19 cellular contexts compared by ENCODE assay signal in genomic region chr20:51371720-51372119, GRCh38.
DNase-seq lines count a peak whose midpoint lies in the region; ATAC-seq, FAIRE-seq and TF ChIP-seq lines count a peak whose summit lies in the region.
"Had no signal": no experiment of that assay in that cellular context is flagged by ENCODE, and none has a peak within 500 bp of the region (broad histone marks: within the 10 kb centered on the region; RNA-seq: fewer than 3 reads in every experiment).

No MANE protein-coding gene starts in this region.

- TF ChIP-seq CTCF in IMR-90 (conservative IDR thresholded peaks at IDR 0.05; ENCODE audit: low read depth, low read length) (no peak), astrocyte (IDR thresholded peaks at IDR 0.05; ENCODE audit: insufficient read depth, low read depth, low read length) (no peak)

- DNase-seq in IMR-90 (no peak), astrocyte (ENCODE audit: low read depth) (no peak), urothelium cell line (ENCODE audit: low spot score) (no peak), AG08395 (ENCODE audit: low spot score) (no peak), dermis blood vessel endothelial cell (no peak)
- DNase-seq in central memory CD8-positive, alpha-beta T cell (ENCODE audit: low spot score in 2 of 2) = no peak
- no peak for DNase-seq in activated naive CD8-positive, alpha-beta T cell treated with anti-CD3 and anti-CD28 coated beads, Interleukin-2, amount 50 U/mL, for 24 hours
- DNase-seq: DMS 273 treated with DMSO at 0.1 percent for 48 hours had no signal

- H3K14ac ChIP-seq in IMR-90 (replicated peaks; ENCODE audit: low read depth, low read length) = no peak overlapping the region

- H3K27me3 Mint-ChIP-seq in astrocyte (ENCODE audit: low read depth, unreplicated experiment) = no peaks in the 10 kb centered on the region
- H3K27me3 Mint-ChIP-seq in central memory CD8-positive, alpha-beta T cell = no peaks in the 10 kb centered on the region
- peaks cover 1% of the 10 kb centered on the region for H3K27me3 Mint-ChIP-seq in activated naive CD8-positive, alpha-beta T cell treated with anti-CD3 and anti-CD28 coated beads, Interleukin-2, amount 50 U/mL, for 24 hours
- H3K27me3 Mint-ChIP-seq: CD4-positive, alpha-beta T cell had no signal

- H3K4ac ChIP-seq in IMR-90 (ENCODE audit: low read depth, low read length) = peak overlapping the region; percentile 71

- peaks cover 2% of the 10 kb centered on the region for H4K20me1 ChIP-seq in IMR-90 (ENCODE audit: insufficient read depth, low read length)
- no peaks in the 10 kb centered on the region for H4K20me1 ChIP-seq in astrocyte (ENCODE audit: insufficient read depth, low read length)
- H4K20me1 ChIP-seq: BLaER1 treated with 17β-estradiol and CSF1 and Interleukin-3, amounts not matched to agents 10 nM and 100 nM had no signal

- FAIRE-seq in astrocyte (lab: Jason Lieb, UNC) = no peak
- FAIRE-seq in urothelium cell line (lab: Jason Lieb, UNC) = peak; percentile 23
- FAIRE-seq: D721Med, H54 had no signal

- intact Hi-C loops in IMR-90 (cut with micrococcal nuclease) = loop anchor here (1.0 to 5.0 kb wide), 4 partner anchors 224 to 711 kb away; no protein-coding TSS in a partner anchor

- H3K9me3 ChIP-seq in IMR-90 (ENCODE audit: control insufficient read depth, insufficient read depth, low read length) (no peaks in the 10 kb centered on the region), astrocyte (ENCODE audit: insufficient read depth, low read depth, low read length) (no peaks in the 10 kb centered on the region)
- H3K9me3 ChIP-seq: BE2C; BLaER1 treated with 17β-estradiol and CSF1 and Interleukin-3, amounts not matched to agents 10 nM and 100 nM; HAP-1 had no signal

- H2BK15ac ChIP-seq in IMR-90 (ENCODE audit: low read depth, low read length) = no peak overlapping the region

- H4K5ac ChIP-seq in IMR-90 (ENCODE audit: low read depth, low read length) = no peak overlapping the region

- POLR2A ChIA-PET in IMR-90 (lab: Charles Lee; ENCODE audit: unreplicated experiment) = no interaction called here

- H3K56ac ChIP-seq in IMR-90 (ENCODE audit: extremely low read depth, insufficient read depth, low read length) = no peak overlapping the region

- CTCF ChIA-PET in IMR-90 (lab: Yijun Ruan, JAX) = interaction anchor here (1.0 to 1.4 kb wide), 2 partner anchors 249 to 711 kb away, joined by 3 to 6 read pairs; no protein-coding TSS in a partner anchor

- H2AK9ac ChIP-seq in IMR-90 (replicated peaks; ENCODE audit: low read depth, low read length, poor library complexity) = no peak overlapping the region

- H3K9ac ChIP-seq in IMR-90 (ENCODE audit: low read depth, low read length) (no peak overlapping the region), astrocyte (ENCODE audit: low read length) (peak overlapping the region; percentile 54)
- H3K9ac ChIP-seq: BLaER1 treated with 17β-estradiol and CSF1 and Interleukin-3, amounts not matched to agents 10 nM and 100 nM had no signal

- no TSS peak for BruUV-seq in IMR-90 (replicated peaks; lab: Mats Ljungman, UMichigan)

- H2AFZ ChIP-seq in IMR-90 (replicated peaks; ENCODE audit: low read length, poor library complexity) (no peak overlapping the region), astrocyte (ENCODE audit: low read depth, low read length) (no peak overlapping the region)

- H3K36me3 Mint-ChIP-seq in astrocyte (ENCODE audit: low read depth, unreplicated experiment) = peaks cover 6% of the 10 kb centered on the region
- H3K36me3 Mint-ChIP-seq in central memory CD8-positive, alpha-beta T cell (ENCODE audit: insufficient read depth) = peaks cover 9% of the 10 kb centered on the region
- no peaks in the 10 kb centered on the region for H3K36me3 Mint-ChIP-seq in activated naive CD8-positive, alpha-beta T cell treated with anti-CD3 and anti-CD28 coated beads, Interleukin-2, amount 50 U/mL, for 24 hours (ENCODE audit: low read depth)
- H3K36me3 Mint-ChIP-seq: CD14-positive monocyte had no signal

- H3K79me2 ChIP-seq in astrocyte (ENCODE audit: insufficient read depth, low read length) = peaks cover 18% of the 10 kb centered on the region

- H3K27ac ChIP-seq in IMR-90 (ENCODE audit: insufficient read depth, low read length) (no peak overlapping the region; the same call in 1 of the 2 replicates), astrocyte (ENCODE audit: low read depth, low read length) (no peak overlapping the region)
- H3K27ac ChIP-seq: BLaER1 treated with 17β-estradiol and CSF1 and Interleukin-3, amounts not matched to agents 10 nM and 100 nM had no signal

- no peak overlapping the region for H3K18ac ChIP-seq in IMR-90 (ENCODE audit: low read depth, low read length)

- no peaks in the 10 kb centered on the region for H3K27me3 ChIP-seq in IMR-90 (ENCODE audit: control insufficient read depth, insufficient read depth, low read length)
- no peaks in the 10 kb centered on the region for H3K27me3 ChIP-seq in astrocyte (ENCODE audit: insufficient read depth, low read length)
- H3K27me3 ChIP-seq: BE2C; BLaER1 treated with 17β-estradiol and CSF1 and Interleukin-3, amounts not matched to agents 10 nM and 100 nM had no signal

- no peak overlapping the region for H3K23ac ChIP-seq in IMR-90 (ENCODE audit: low read depth, low read length)

- H3K9me3 Mint-ChIP-seq in astrocyte (ENCODE audit: unreplicated experiment) = peaks cover 4% of the 10 kb centered on the region
- H3K9me3 Mint-ChIP-seq in central memory CD8-positive, alpha-beta T cell = no peaks in the 10 kb centered on the region
- no peaks in the 10 kb centered on the region for H3K9me3 Mint-ChIP-seq in activated naive CD8-positive, alpha-beta T cell treated with anti-CD3 and anti-CD28 coated beads, Interleukin-2, amount 50 U/mL, for 24 hours
- H3K9me3 Mint-ChIP-seq: CD14-positive monocyte; CD4-positive, alpha-beta T cell; CD8-positive, alpha-beta memory T cell; HFFc6 had no signal

- H4K91ac ChIP-seq in IMR-90 (ENCODE audit: insufficient read depth, low read depth, low read length) = peak overlapping the region; percentile 72; the same call in 1 of the 2 replicates

- no peaks in the 10 kb centered on the region for H3K36me3 ChIP-seq in IMR-90 (ENCODE audit: control insufficient read depth, insufficient read depth, low read length)
- no peaks in the 10 kb centered on the region for H3K36me3 ChIP-seq in astrocyte (ENCODE audit: insufficient read depth, low read length)
- H3K36me3 ChIP-seq: BE2C; BLaER1 treated with 17β-estradiol and CSF1 and Interleukin-3, amounts not matched to agents 10 nM and 100 nM; HAP-1 had no signal

- no peak overlapping the region; a peak in 1 of 4 replicates for H4K8ac ChIP-seq in IMR-90 (ENCODE audit: low read depth in 2 of 2, low read length in 2 of 2)

- in situ Hi-C loops in IMR-90 (cut with MboI; ENCODE audit: low sequenced_read_pairs) = loop anchor here (5.0 kb wide), 3 partner anchors 221 to 711 kb away; no protein-coding TSS in a partner anchor

- no CpG with 5 or more reads among the region's 4 CpGs for WGBS in IMR-90 (ENCODE audit: extremely low coverage in 2 of 2, insufficient read length in 1 of 2), 2 experiments

- H2BK120ac ChIP-seq in IMR-90 (ENCODE audit: low read depth, low read length) = peak overlapping the region; percentile 84

- H3K27ac Mint-ChIP-seq in astrocyte (ENCODE audit: unreplicated experiment) = peak overlapping the region; percentile 2
- H3K27ac Mint-ChIP-seq in central memory CD8-positive, alpha-beta T cell (ENCODE audit: low read depth) = peak overlapping the region; percentile 60
- no peak overlapping the region for H3K27ac Mint-ChIP-seq in activated naive CD8-positive, alpha-beta T cell treated with anti-CD3 and anti-CD28 coated beads, Interleukin-2, amount 50 U/mL, for 24 hours
- H3K27ac Mint-ChIP-seq: CD14-positive monocyte; CD4-positive, alpha-beta T cell; HFFc6 had no signal

- peaks cover 18% of the 10 kb centered on the region for H3K4me1 Mint-ChIP-seq in astrocyte (ENCODE audit: low read depth, unreplicated experiment)
- H3K4me1 Mint-ChIP-seq in central memory CD8-positive, alpha-beta T cell = peaks cover 7% of the 10 kb centered on the region
- H3K4me1 Mint-ChIP-seq in activated naive CD8-positive, alpha-beta T cell treated with anti-CD3 and anti-CD28 coated beads, Interleukin-2, amount 50 U/mL, for 24 hours = peaks cover 4% of the 10 kb centered on the region
- H3K4me1 Mint-ChIP-seq: CD14-positive monocyte had no signal

- no peak for TF ChIP-seq POLR2A in IMR-90 (IDR thresholded peaks at IDR 0.05; ENCODE audit: low read depth, low read length)

- dilution Hi-C loops in IMR-90 (cut with HindIII; ENCODE audit: low sequenced_read_pairs, unreplicated experiment) = no loop called here

- no peak overlapping the region for H3K4me3 Mint-ChIP-seq in astrocyte (ENCODE audit: unreplicated experiment)
- no peak overlapping the region for H3K4me3 Mint-ChIP-seq in central memory CD8-positive, alpha-beta T cell
- H3K4me3 Mint-ChIP-seq in activated naive CD8-positive, alpha-beta T cell treated with anti-CD3 and anti-CD28 coated beads, Interleukin-2, amount 50 U/mL, for 24 hours = no peak overlapping the region
- H3K4me3 Mint-ChIP-seq: CD14-positive monocyte; CD4-positive, alpha-beta T cell; CD8-positive, alpha-beta memory T cell; HFFc6 had no signal

- peaks cover 0 to 31% of the 10 kb centered on the region in 2 experiments; a peak in 2 of 4 replicates for H3K79me1 ChIP-seq in IMR-90 (ENCODE audit: low read depth in 1 of 2, low read length in 2 of 2)

- ATAC-seq in IMR-90 (ENCODE audit: low read depth) (no peak), HG02981 (IDR thresholded peaks at IDR 0.05; ENCODE audit: unreplicated experiment) (no peak)
- no peak for ATAC-seq in central memory CD8-positive, alpha-beta T cell (replicated peaks; ENCODE audit: extremely low read depth, poor library complexity, severe bottlenecking)
- ATAC-seq in activated naive CD8-positive, alpha-beta T cell treated with anti-CD3 and anti-CD28 coated beads, Interleukin-2, amount 50 U/mL, for 24 hours = no peak

- peak overlapping the region; percentile 73; the same call in 1 of the 2 replicates for H2BK20ac ChIP-seq in IMR-90 (ENCODE audit: low read depth, low read length)

- H2BK5ac ChIP-seq in IMR-90 (ENCODE audit: low read depth, low read length, poor library complexity, severe bottlenecking) = no peak overlapping the region

- H3K4me2 ChIP-seq in IMR-90 (ENCODE audit: low read depth, low read length) = no peak overlapping the region
- H3K4me2 ChIP-seq in astrocyte (ENCODE audit: low read length) = no peak overlapping the region
- H3K4me2 ChIP-seq: BLaER1 treated with 17β-estradiol and CSF1 and Interleukin-3, amounts not matched to agents 10 nM and 100 nM had no signal

- H3K9me1 ChIP-seq in IMR-90 (ENCODE audit: insufficient read depth, low read length) = peaks cover 26% of the 10 kb centered on the region

- H3K4me1 ChIP-seq in IMR-90 (ENCODE audit: control insufficient read depth, insufficient read depth, low read length) (peaks cover 13% of the 10 kb centered on the region), astrocyte (ENCODE audit: insufficient read depth, low read length) (peaks cover 31% of the 10 kb centered on the region)
- H3K4me1 ChIP-seq: HAP-1 had no signal

- H3K4me3 ChIP-seq in IMR-90 (ENCODE audit: insufficient read depth, low read depth, low read length) (no peak overlapping the region), astrocyte (ENCODE audit: insufficient read depth, low read depth, low read length) (no peak overlapping the region)
- H3K4me3 ChIP-seq: BLaER1 treated with 17β-estradiol and CSF1 and Interleukin-3, amounts not matched to agents 10 nM and 100 nM; GM12878; HAP-1 had no signal

- TF ChIP-seq RAD21 in IMR-90 (IDR thresholded peaks at IDR 0.05; ENCODE audit: low read length) = no peak

- peak overlapping the region; percentile 74; the same call in 1 of the 2 replicates for H2AK5ac ChIP-seq in IMR-90 (ENCODE audit: low read depth, low read length)
